9 cellular contexts compared by ENCODE assay signal in genomic region chr17:1834378-1835149, GRCh38. TPM values are rescaled to one million over a fixed set of nuclear protein-coding genes. Genes with fewer than 3 reads are reported as not detected.
DNase-seq lines count a peak whose midpoint lies in the region; ATAC-seq and TF ChIP-seq lines count a peak whose summit lies in the region.
"Had no signal": no experiment of that assay in that cellular context is flagged by ENCODE, and none has a peak within 500 bp of the region (broad histone marks: within the 10 kb centered on the region; RNA-seq: fewer than 3 reads in every experiment).

No MANE protein-coding gene starts in this region.

- H3K27ac ChIP-seq in CD4-positive, alpha-beta T cell (ENCODE audit: low read depth, low read length), result no peak overlapping the region
- no peak overlapping the region for H3K27ac ChIP-seq in hepatocyte

- 95% methylated on average over 12 of the region's 12 CpGs for WGBS in hepatocyte (ENCODE audit: low lambda C conversion rate, missing lambda C conversion rate)

- no peak overlapping the region for H3K4me2 ChIP-seq in hepatocyte

- no peaks in the 10 kb centered on the region for H3K27me3 ChIP-seq in CD4-positive, alpha-beta T cell (ENCODE audit: control insufficient read depth, insufficient read depth, low read length)
- H3K27me3 ChIP-seq in hepatocyte, result no peaks in the 10 kb centered on the region
- no peaks in the 10 kb centered on the region for H3K27me3 ChIP-seq in H7 (ENCODE audit: control insufficient read depth, insufficient read depth, low read length)

- no peaks in the 10 kb centered on the region for H3K9me2 ChIP-seq in hepatocyte (replicated peaks; ENCODE audit: insufficient read depth)

- H3K36me3 Mint-ChIP-seq in CD4-positive, alpha-beta T cell (ENCODE audit: low read depth), result peaks cover 58% of the 10 kb centered on the region
- peaks cover 33% of the 10 kb centered on the region for H3K36me3 Mint-ChIP-seq in activated CD8-positive, alpha-beta T cell treated with anti-CD3 and anti-CD28 coated beads for 36 hours (ENCODE audit: low read depth)
- H3K36me3 Mint-ChIP-seq in nephron progenitor cell (ENCODE audit: low read depth), result peaks cover 30% of the 10 kb centered on the region

- POLR2A ChIA-PET in CD4-positive, alpha-beta T cell (lab: Charles Lee), result interaction anchor here (1.0 kb wide), 1 partner anchor 11 kb away, joined by 3 read pairs; no protein-coding TSS in a partner anchor
- POLR2A ChIA-PET in activated CD8-positive, alpha-beta T cell treated with anti-CD3 and anti-CD28 coated beads for 36 hours (lab: Charles Lee), result interaction anchor here (0.6 to 1.5 kb wide), 5 partner anchors 11 to 1414 kb away, joined by 3 to 8 read pairs (median 3); no protein-coding TSS in a partner anchor

- H3K4me1 ChIP-seq in hepatocyte (ENCODE audit: insufficient read depth), result no peaks in the 10 kb centered on the region

- H3K4me3 Mint-ChIP-seq in CD4-positive, alpha-beta T cell, result peak overlapping the region; percentile 2
- H3K4me3 Mint-ChIP-seq in activated CD8-positive, alpha-beta T cell treated with anti-CD3 and anti-CD28 coated beads for 36 hours, result peak overlapping the region; percentile 36
- no peak overlapping the region for H3K4me3 Mint-ChIP-seq in nephron progenitor cell

- no peaks in the 10 kb centered on the region for H3K27me3 Mint-ChIP-seq in CD4-positive, alpha-beta T cell
- no peaks in the 10 kb centered on the region for H3K27me3 Mint-ChIP-seq in activated CD8-positive, alpha-beta T cell treated with anti-CD3 and anti-CD28 coated beads for 36 hours
- peaks cover 2% of the 10 kb centered on the region for H3K27me3 Mint-ChIP-seq in nephron progenitor cell (ENCODE audit: low read depth, poor library complexity)

- no peaks in the 10 kb centered on the region for H3K9me3 Mint-ChIP-seq in CD4-positive, alpha-beta T cell
- no peaks in the 10 kb centered on the region for H3K9me3 Mint-ChIP-seq in activated CD8-positive, alpha-beta T cell treated with anti-CD3 and anti-CD28 coated beads for 36 hours
- no peaks in the 10 kb centered on the region for H3K9me3 Mint-ChIP-seq in nephron progenitor cell

- H3K79me2 ChIP-seq in hepatocyte, result peaks cover 87% of the 10 kb centered on the region

- no peaks in the 10 kb centered on the region for H3K36me3 ChIP-seq in hepatocyte (replicated peaks; ENCODE audit: insufficient read depth, low read depth)
- H3K36me3 ChIP-seq in H7 (replicated peaks; ENCODE audit: control insufficient read depth, insufficient read depth, low read length), result no peaks in the 10 kb centered on the region; the same call in 1 of the 2 replicates

- H3K4me3 ChIP-seq in hepatocyte, result no peak overlapping the region
- no peak overlapping the region for H3K4me3 ChIP-seq in H7 (ENCODE audit: insufficient read depth, low read depth, low read length)
- H3K4me3 ChIP-seq: mucosa of descending colon had no signal

- no peak for ATAC-seq in CD4-positive, alpha-beta T cell (ENCODE audit: poor library complexity)
- peak; percentile 49 for ATAC-seq in GM19035 (IDR thresholded peaks at IDR 0.05; ENCODE audit: unreplicated experiment)
- peak; percentile 48 for ATAC-seq in HG03064 (IDR thresholded peaks at IDR 0.05; ENCODE audit: low read depth, unreplicated experiment)
- ATAC-seq in activated CD8-positive, alpha-beta T cell treated with anti-CD3 and anti-CD28 coated beads for 36 hours, result peak; percentile 21
- ATAC-seq: mucosa of descending colon had no signal

- no peaks in the 10 kb centered on the region for H3K9me3 ChIP-seq in CD4-positive, alpha-beta T cell (ENCODE audit: control insufficient read depth, low read length)
- H3K9me3 ChIP-seq in hepatocyte (ENCODE audit: low read depth), result no peaks in the 10 kb centered on the region
- H3K9me3 ChIP-seq: mucosa of descending colon had no signal

- CTCF ChIA-PET in CD4-positive, alpha-beta T cell (lab: Charles Lee), result interaction anchor here (0.9 to 2.1 kb wide), 4 partner anchors 11 to 205 kb away, joined by 3 to 10 read pairs (median 4); partner anchors contain the start of gene RILP
- CTCF ChIA-PET in activated CD8-positive, alpha-beta T cell treated with anti-CD3 and anti-CD28 coated beads for 36 hours (lab: Charles Lee), result interaction anchor here (0.8 to 2.7 kb wide), 4 partner anchors 9 to 114 kb away, joined by 3 to 19 read pairs (median 7); no protein-coding TSS in a partner anchor

- peaks cover 54% of the 10 kb centered on the region for H3K4me1 Mint-ChIP-seq in CD4-positive, alpha-beta T cell (ENCODE audit: low read depth)
- H3K4me1 Mint-ChIP-seq in activated CD8-positive, alpha-beta T cell treated with anti-CD3 and anti-CD28 coated beads for 36 hours (ENCODE audit: low read depth), result peaks cover 44% of the 10 kb centered on the region
- peaks cover 22% of the 10 kb centered on the region for H3K4me1 Mint-ChIP-seq in nephron progenitor cell

- TF ChIP-seq CTCF in CD4-positive, alpha-beta T cell (IDR thresholded peaks at IDR 0.05), result no peak
- no peak for TF ChIP-seq CTCF in activated CD8-positive, alpha-beta T cell treated with anti-CD3 and anti-CD28 coated beads for 36 hours (IDR thresholded peaks at IDR 0.05)
- TF ChIP-seq CTCF in hepatocyte (IDR thresholded peaks at IDR 0.05; ENCODE audit: poor library complexity), result no peak
- TF ChIP-seq CTCF in nephron progenitor cell (IDR thresholded peaks at IDR 0.05), result no peak

- no peak overlapping the region for H2AFZ ChIP-seq in hepatocyte

- H3K27ac Mint-ChIP-seq in CD4-positive, alpha-beta T cell, result peak overlapping the region; percentile 52
- peak overlapping the region; percentile 57 for H3K27ac Mint-ChIP-seq in activated CD8-positive, alpha-beta T cell treated with anti-CD3 and anti-CD28 coated beads for 36 hours
- no peak overlapping the region for H3K27ac Mint-ChIP-seq in nephron progenitor cell

- intact Hi-C loops in CD4-positive, alpha-beta T cell (cut with DNase I, micrococcal nuclease), result no loop called here
- intact Hi-C loops in activated CD8-positive, alpha-beta T cell treated with anti-CD3 and anti-CD28 coated beads for 36 hours (cut with micrococcal nuclease), result no loop called here

- no peak for DNase-seq in CD4-positive, alpha-beta T cell
- DNase-seq in activated CD8-positive, alpha-beta T cell treated with anti-CD3 and anti-CD28 coated beads for 36 hours, result peak; percentile 71
- DNase-seq in RPMI8226, result no peak
- no peak for DNase-seq in hepatocyte (ENCODE audit: low spot score)
- no peak for DNase-seq in H7
- DNase-seq in nephron progenitor cell, result no peak

- H4K20me1 ChIP-seq in hepatocyte (ENCODE audit: insufficient read depth, poor library complexity, severe bottlenecking), result no peaks in the 10 kb centered on the region

RNA-seq across cellular contexts. Expression of gene RPA1, which starts 4.8 kb away (rescaled TPM):
- total RNA-seq in CD4-positive, alpha-beta T cell, result 10 to 100 TPM; 38.6 to 38.7 TPM
- total RNA-seq in activated CD8-positive, alpha-beta T cell treated with anti-CD3 and anti-CD28 coated beads for 36 hours, result 100 to 1,000 TPM; 189 to 197 TPM
- 15.2 and 17.6 TPM in 2 replicates for total RNA-seq in hepatocyte
- polyA plus RNA-seq in hepatocyte, result 32.4 and 33.6 TPM in 2 replicates
- total RNA-seq in H7 (2014; rRNA removed; shearing (Covaris generic)), result 24.6 and 31.2 TPM in 2 replicates

RNA-seq across cellular contexts. Expression of gene SMYD4, which starts 4.9 kb away (rescaled TPM):
- 10 to 100 TPM in 1 of 2 experiments, 1 to 10 TPM in 1; 9.3 to 10.6 TPM for total RNA-seq in CD4-positive, alpha-beta T cell
- 10 to 100 TPM; 22.2 to 22.7 TPM for total RNA-seq in activated CD8-positive, alpha-beta T cell treated with anti-CD3 and anti-CD28 coated beads for 36 hours
- 8.7 and 11.4 TPM in 2 replicates for total RNA-seq in hepatocyte
- 8.5 and 9.5 TPM in 2 replicates for polyA plus RNA-seq in hepatocyte
- 14.0 and 20.6 TPM in 2 replicates for total RNA-seq in H7 (2014; rRNA removed; shearing (Covaris generic))
